11 cellular contexts compared by ENCODE assay signal in the genomic region with DNA sequence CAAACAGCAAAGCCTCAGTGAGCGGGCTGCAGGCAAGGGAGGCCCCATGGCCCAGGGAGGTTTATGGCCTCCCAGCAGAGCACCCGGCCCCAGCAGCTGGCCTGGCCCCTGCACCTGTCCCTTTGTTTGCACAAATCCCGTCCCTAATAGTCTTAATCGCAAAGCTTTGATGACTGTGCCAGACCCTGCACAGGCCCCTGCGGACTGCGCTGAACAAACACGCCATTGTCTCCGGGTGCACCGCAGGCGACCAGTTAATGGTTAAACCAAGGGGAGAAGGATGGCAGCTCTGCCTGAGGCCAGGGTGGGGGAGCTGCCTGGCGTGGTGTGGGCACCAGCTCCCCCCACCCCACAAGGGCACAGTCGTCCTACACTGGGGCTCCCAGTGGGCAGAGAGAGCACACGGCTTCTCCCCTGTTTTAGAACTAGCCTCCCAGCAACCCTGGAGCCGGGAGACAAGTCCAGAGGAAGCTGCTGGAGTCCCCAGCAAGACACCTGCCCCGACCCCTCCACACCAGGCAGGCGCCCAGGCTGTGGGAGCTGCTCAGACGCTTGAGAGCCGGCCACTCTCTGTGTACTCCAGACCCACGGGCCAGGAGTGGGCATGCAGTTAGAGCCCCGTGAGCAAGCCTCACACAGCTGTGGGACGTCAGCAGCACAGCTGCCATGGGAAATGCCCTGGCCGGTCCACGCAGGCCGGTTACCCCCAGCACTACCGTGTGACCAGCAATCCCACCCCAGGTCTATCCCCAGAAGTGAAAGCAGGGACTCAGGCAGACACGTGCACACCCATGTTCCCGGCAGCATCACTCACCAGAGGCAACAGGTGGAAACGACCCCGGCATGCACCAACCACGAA. TPM values are rescaled to one million over a fixed set of nuclear protein-coding genes. Genes with fewer than 3 reads are reported as not detected.
DNase-seq lines count a peak whose midpoint lies in the region; ATAC-seq, FAIRE-seq and TF ChIP-seq lines count a peak whose summit lies in the region.
"Had no signal": no experiment of that assay in that cellular context is flagged by ENCODE, and none has a peak within 500 bp of the region (broad histone marks: within the 10 kb centered on the region; RNA-seq: fewer than 3 reads in every experiment).

No MANE protein-coding gene starts in this region.

- no peak overlapping the region for H3K27ac Mint-ChIP-seq in activated CD8-positive, alpha-beta T cell treated with anti-CD3 and anti-CD28 coated beads, Interleukin-2, amount 10 ng/mL, durations not matched to agents 7 days and 5 days
- no peak overlapping the region for H3K27ac Mint-ChIP-seq in activated CD8-positive, alpha-beta T cell treated with anti-CD3 and anti-CD28 coated beads for 36 hours

- FAIRE-seq in small intestine (lab: Jason Lieb, UNC): no peak
- FAIRE-seq in GM19239 (lab: Jason Lieb, UNC): no peak
- FAIRE-seq in frontal cortex (lab: Jason Lieb, UNC): no peak

- DNase-seq in activated CD8-positive, alpha-beta T cell treated with anti-CD3 and anti-CD28 coated beads, Interleukin-2, amount 10 ng/mL, durations not matched to agents 7 days and 5 days: peak; percentile 11
- no peak for DNase-seq in activated CD8-positive, alpha-beta T cell treated with anti-CD3 and anti-CD28 coated beads for 36 hours
- DNase-seq in NCI-H2196 (lab: John Stamatoyannopoulos, UW; ENCODE audit: unreplicated experiment) (peak; percentile 90), glomerular visceral epithelial cell (ENCODE audit: extremely low spot score) (peak; percentile 9), small intestine (peak; percentile 81), GM19239 (ENCODE audit: insufficient read length, low spot score) (no peak), frontal cortex (ENCODE audit: low spot score in 2 of 2) (no peak), dermis blood vessel endothelial cell (no peak)
- DNase-seq: NCI-H2171 treated with DMSO at 0.1 percent for 48 hours; stimulated activated CD4-positive, alpha-beta T cell treated with anti-CD3 and anti-CD28 coated beads, Interleukin-2, amount 100 ng/mL, for 24 hours had no signal

- H3K27me3 ChIP-seq in small intestine (ENCODE audit: control insufficient read depth in 2 of 2, insufficient read depth in 2 of 2, low read length in 2 of 2): no peaks in the 10 kb centered on the region

- peaks cover 0 to 2% of the 10 kb centered on the region in 2 donors for H3K4me1 ChIP-seq in small intestine (ENCODE audit: control insufficient read depth in 2 of 2, insufficient read depth in 1 of 2, low read depth in 1 of 2, low read length in 1 of 2)

- H3K36me3 ChIP-seq in small intestine (ENCODE audit: control insufficient read depth in 2 of 2, insufficient read depth in 2 of 2, low read length in 2 of 2): no peaks in the 10 kb centered on the region

- POLR2A ChIA-PET in activated CD8-positive, alpha-beta T cell treated with anti-CD3 and anti-CD28 coated beads, Interleukin-2, amount 10 ng/mL, durations not matched to agents 7 days and 5 days (lab: Charles Lee): no interaction called here
- POLR2A ChIA-PET in activated CD8-positive, alpha-beta T cell treated with anti-CD3 and anti-CD28 coated beads for 36 hours (lab: Charles Lee): no interaction called here

- H3K9me3 ChIP-seq in small intestine (ENCODE audit: control insufficient read depth, low read depth): no peaks in the 10 kb centered on the region

- no peak for TF ChIP-seq CTCF in activated CD8-positive, alpha-beta T cell treated with anti-CD3 and anti-CD28 coated beads for 36 hours (IDR thresholded peaks at IDR 0.05)

- H3K4me3 Mint-ChIP-seq in activated CD8-positive, alpha-beta T cell treated with anti-CD3 and anti-CD28 coated beads, Interleukin-2, amount 10 ng/mL, durations not matched to agents 7 days and 5 days: no peak overlapping the region
- no peak overlapping the region for H3K4me3 Mint-ChIP-seq in activated CD8-positive, alpha-beta T cell treated with anti-CD3 and anti-CD28 coated beads for 36 hours

- H3K9me3 Mint-ChIP-seq in activated CD8-positive, alpha-beta T cell treated with anti-CD3 and anti-CD28 coated beads, Interleukin-2, amount 10 ng/mL, durations not matched to agents 7 days and 5 days (ENCODE audit: insufficient read depth): no peaks in the 10 kb centered on the region
- H3K9me3 Mint-ChIP-seq in activated CD8-positive, alpha-beta T cell treated with anti-CD3 and anti-CD28 coated beads for 36 hours: no peaks in the 10 kb centered on the region

- no peak for ATAC-seq in activated CD8-positive, alpha-beta T cell treated with anti-CD3 and anti-CD28 coated beads, Interleukin-2, amount 10 ng/mL, durations not matched to agents 7 days and 5 days
- ATAC-seq in activated CD8-positive, alpha-beta T cell treated with anti-CD3 and anti-CD28 coated beads for 36 hours: no peak

- intact Hi-C loops in activated CD8-positive, alpha-beta T cell treated with anti-CD3 and anti-CD28 coated beads for 36 hours (cut with micrococcal nuclease): no loop called here

- peaks cover 16% of the 10 kb centered on the region for H3K4me1 Mint-ChIP-seq in activated CD8-positive, alpha-beta T cell treated with anti-CD3 and anti-CD28 coated beads, Interleukin-2, amount 10 ng/mL, durations not matched to agents 7 days and 5 days (ENCODE audit: low read depth)
- H3K4me1 Mint-ChIP-seq in activated CD8-positive, alpha-beta T cell treated with anti-CD3 and anti-CD28 coated beads for 36 hours (ENCODE audit: low read depth): peaks cover 10% of the 10 kb centered on the region

- no peak overlapping the region for H3K4me3 ChIP-seq in small intestine (ENCODE audit: low read depth in 1 of 2, low read length in 2 of 2)

- 15 to 61% (median 31%) methylated on average over 30 of the region's 30 CpGs for WGBS in small intestine, 3 donors

- CTCF ChIA-PET in activated CD8-positive, alpha-beta T cell treated with anti-CD3 and anti-CD28 coated beads, Interleukin-2, amount 10 ng/mL, durations not matched to agents 7 days and 5 days (lab: Charles Lee): no interaction called here
- CTCF ChIA-PET in activated CD8-positive, alpha-beta T cell treated with anti-CD3 and anti-CD28 coated beads for 36 hours (lab: Charles Lee): interaction anchor here (1.9 to 2.2 kb wide), 2 partner anchors 16 to 87 kb away, joined by 5 to 6 read pairs; no protein-coding TSS in a partner anchor

- H3K27ac ChIP-seq in small intestine (ENCODE audit: low read depth in 1 of 2, low read length in 1 of 2): peak overlapping the region in 1 of 2 donors; percentile 71

- no peaks in the 10 kb centered on the region for H3K36me3 Mint-ChIP-seq in activated CD8-positive, alpha-beta T cell treated with anti-CD3 and anti-CD28 coated beads, Interleukin-2, amount 10 ng/mL, durations not matched to agents 7 days and 5 days (ENCODE audit: low read depth)
- no peaks in the 10 kb centered on the region for H3K36me3 Mint-ChIP-seq in activated CD8-positive, alpha-beta T cell treated with anti-CD3 and anti-CD28 coated beads for 36 hours (ENCODE audit: low read depth)

- H3K27me3 Mint-ChIP-seq in activated CD8-positive, alpha-beta T cell treated with anti-CD3 and anti-CD28 coated beads, Interleukin-2, amount 10 ng/mL, durations not matched to agents 7 days and 5 days (ENCODE audit: low read depth): no peaks in the 10 kb centered on the region
- no peaks in the 10 kb centered on the region for H3K27me3 Mint-ChIP-seq in activated CD8-positive, alpha-beta T cell treated with anti-CD3 and anti-CD28 coated beads for 36 hours

RNA-seq across cellular contexts. Expression of gene TH, which starts 39.7 kb away (rescaled TPM):
- total RNA-seq in activated CD8-positive, alpha-beta T cell treated with anti-CD3 and anti-CD28 coated beads, Interleukin-2, amount 10 ng/mL, durations not matched to agents 7 days and 5 days: not detected
- not detected for total RNA-seq in activated CD8-positive, alpha-beta T cell treated with anti-CD3 and anti-CD28 coated beads for 36 hours
- 1 to 10 TPM in 1 of 3 donors, not detected in 2; 1.7 TPM for polyA plus RNA-seq in small intestine
- 0.82 TPM for total RNA-seq in frontal cortex
- not detected in 2 replicates for total RNA-seq in dermis blood vessel endothelial cell

RNA-seq across cellular contexts. Expression of gene INS, which starts 50.3 kb away (rescaled TPM):
- total RNA-seq in activated CD8-positive, alpha-beta T cell treated with anti-CD3 and anti-CD28 coated beads, Interleukin-2, amount 10 ng/mL, durations not matched to agents 7 days and 5 days: not detected
- total RNA-seq in activated CD8-positive, alpha-beta T cell treated with anti-CD3 and anti-CD28 coated beads for 36 hours: not detected
- 100 to 1,000 TPM in 1 of 3 donors, 10 to 100 TPM in 1, under 1 TPM in 1; 0.58 to 124 (median 60.8) TPM for polyA plus RNA-seq in small intestine
- total RNA-seq in frontal cortex (not detected), dermis blood vessel endothelial cell (not detected in 2 replicates)
- total RNA-seq: urinary bladder had no signal

RNA-seq across cellular contexts. Expression of gene ASCL2, which starts 59.0 kb away (rescaled TPM):
- total RNA-seq in activated CD8-positive, alpha-beta T cell treated with anti-CD3 and anti-CD28 coated beads, Interleukin-2, amount 10 ng/mL, durations not matched to agents 7 days and 5 days: under 1 TPM; 0.13 to 0.53 TPM
- 1 to 10 TPM; 2.7 to 3.4 TPM for total RNA-seq in activated CD8-positive, alpha-beta T cell treated with anti-CD3 and anti-CD28 coated beads for 36 hours
- polyA plus RNA-seq in small intestine: 10 to 100 TPM in 1 of 3 donors, 1 to 10 TPM in 1, under 1 TPM in 1; 0.89 to 16.4 (median 2.4) TPM
- total RNA-seq in frontal cortex (0.82 TPM), dermis blood vessel endothelial cell (not detected in 2 replicates)

Comparison
In these comparisons a context has a peak if more than half of its experiments do, and no peak if none do; other contexts are left out.
1. DNase-seq: peak in activated CD8-positive, alpha-beta T cell treated with anti-CD3 and anti-CD28 coated beads, Interleukin-2, amount 10 ng/mL, durations not matched to agents 7 days and 5 days (single experiment), NCI-H2196 (single experiment), glomerular visceral epithelial cell (single experiment) and small intestine (single experiment); none in activated CD8-positive, alpha-beta T cell treated with anti-CD3 and anti-CD28 coated beads for 36 hours (single experiment), GM19239 (single experiment), frontal cortex (0 of 2) and dermis blood vessel endothelial cell (single experiment).